In the genomic region with DNA sequence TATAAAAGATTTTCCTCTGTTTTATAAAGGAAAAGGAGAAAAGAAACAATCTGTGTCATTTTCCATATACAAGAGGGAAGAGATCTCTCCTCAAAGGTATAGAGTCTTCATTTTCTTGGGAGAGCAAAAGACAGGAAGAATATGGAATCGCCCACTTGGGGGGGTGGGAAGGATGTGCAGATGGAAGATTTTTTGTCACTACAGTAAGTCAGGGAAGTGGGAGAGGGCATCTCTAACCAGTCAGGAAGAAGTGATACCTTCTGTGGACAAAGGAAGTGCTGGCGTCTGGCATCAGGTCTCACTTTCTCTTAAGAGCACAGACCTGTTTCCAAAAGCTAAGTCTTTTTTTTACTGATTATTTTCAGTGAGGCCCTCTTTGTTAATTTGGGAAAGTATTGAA, we compare ENCODE assay signal across 9 cellular contexts. TPM values are rescaled to one million over a fixed set of nuclear protein-coding genes. Genes with fewer than 3 reads are reported as not detected.
A peak's percentile ranks its signal among the peaks of the same experiment; 100 is the strongest.
DNase-seq lines count a peak whose midpoint lies in the region; ATAC-seq and TF ChIP-seq lines count a peak whose summit lies in the region.
"Had no signal": no experiment of that assay in that cellular context is flagged by ENCODE, and none has a peak within 500 bp of the region (broad histone marks: within the 10 kb centered on the region; RNA-seq: fewer than 3 reads in every experiment).

No MANE protein-coding gene starts in this region.

- H3K4me3 ChIP-seq in AG04450 (ENCODE audit: low read depth, low read length) (peak overlapping the region; percentile 87), HAP-1 (peak overlapping the region; percentile 91), lower lobe of right lung (peak overlapping the region; percentile 99)

- in situ Hi-C loops in HAP-1 (cut with MboI; ENCODE audit: low sequenced_read_pairs) = no loop called here

- peaks cover 43% of the 10 kb centered on the region for H3K4me1 Mint-ChIP-seq in activated naive CD8-positive, alpha-beta T cell treated with anti-CD3 and anti-CD28 coated beads, Interleukin-2, amount 50 U/mL, for 24 hours

- H3K36me3 ChIP-seq in HAP-1 (replicated peaks) (peaks cover 5% of the 10 kb centered on the region), lower lobe of right lung (no peaks in the 10 kb centered on the region)

- no peaks in the 10 kb centered on the region for H3K9me3 Mint-ChIP-seq in activated naive CD8-positive, alpha-beta T cell treated with anti-CD3 and anti-CD28 coated beads, Interleukin-2, amount 50 U/mL, for 24 hours

- CTCF ChIA-PET in AG04450 (lab: Charles Lee) = interaction anchor here (0.6 to 1.2 kb wide), 4 partner anchors 20 to 222 kb away, joined by 3 to 4 read pairs (median 3); no protein-coding TSS in a partner anchor

- H3K27me3 Mint-ChIP-seq in activated naive CD8-positive, alpha-beta T cell treated with anti-CD3 and anti-CD28 coated beads, Interleukin-2, amount 50 U/mL, for 24 hours = peaks cover 1% of the 10 kb centered on the region

- H3K4me1 ChIP-seq in HAP-1 (peaks cover 28% of the 10 kb centered on the region), lower lobe of right lung (peaks cover 32% of the 10 kb centered on the region)

- peak overlapping the region; percentile 97 for H3K4me3 Mint-ChIP-seq in activated naive CD8-positive, alpha-beta T cell treated with anti-CD3 and anti-CD28 coated beads, Interleukin-2, amount 50 U/mL, for 24 hours

- peak overlapping the region; percentile 95 for H3K27ac Mint-ChIP-seq in activated naive CD8-positive, alpha-beta T cell treated with anti-CD3 and anti-CD28 coated beads, Interleukin-2, amount 50 U/mL, for 24 hours

- TF ChIP-seq CTCF in AG04450 (IDR thresholded peaks at IDR 0.05; ENCODE audit: low read depth, low read length) (no peak), lower lobe of right lung (IDR thresholded peaks at IDR 0.05) (no peak)

- peaks cover 15% of the 10 kb centered on the region for H3K36me3 Mint-ChIP-seq in activated naive CD8-positive, alpha-beta T cell treated with anti-CD3 and anti-CD28 coated beads, Interleukin-2, amount 50 U/mL, for 24 hours (ENCODE audit: low read depth)

- no peak for ATAC-seq in activated naive CD8-positive, alpha-beta T cell treated with anti-CD3 and anti-CD28 coated beads, Interleukin-2, amount 50 U/mL, for 24 hours
- ATAC-seq in lower lobe of right lung (no peak), GM21737 (IDR thresholded peaks at IDR 0.05; ENCODE audit: unreplicated experiment) (no peak), GM19351 (IDR thresholded peaks at IDR 0.05; ENCODE audit: unreplicated experiment) (no peak)

- intact Hi-C loops in lower lobe of right lung (cut with DNase I) = no loop called here

- H3K27ac ChIP-seq in AG04450 (ENCODE audit: low read depth, low read length) (no peak overlapping the region), lower lobe of right lung (no peak overlapping the region)

- no peak for DNase-seq in AG04450 (ENCODE audit: low read depth, low spot score)
- DNase-seq in HAP-1 (ENCODE audit: low spot score in 2 of 2) = no peak
- no peak for DNase-seq in activated naive CD8-positive, alpha-beta T cell treated with anti-CD3 and anti-CD28 coated beads, Interleukin-2, amount 50 U/mL, for 24 hours
- DNase-seq in lower lobe of right lung = no peak
- no peak for DNase-seq in DMS153 (lab: John Stamatoyannopoulos, UW)
- no peak for DNase-seq in activated CD4-positive, CD25-positive, alpha-beta regulatory T cell treated with anti-CD3 and anti-CD28 coated beads, Interleukin-2, amount 50 U/mL, for 72 hours
- DNase-seq: stimulated activated CD4-positive, alpha-beta T cell treated with anti-CD3 and anti-CD28 coated beads, Interleukin-15, amount 100 ng/mL, for 24 hours had no signal

- H3K27me3 ChIP-seq in AG04450 (ENCODE audit: control insufficient read depth, insufficient read depth, low read length) = no peaks in the 10 kb centered on the region
- H3K27me3 ChIP-seq in HAP-1 (ENCODE audit: low read depth) = no peaks in the 10 kb centered on the region
- no peaks in the 10 kb centered on the region for H3K27me3 ChIP-seq in lower lobe of right lung (ENCODE audit: low read depth)

- H3K9me3 ChIP-seq in AG04450 (ENCODE audit: control insufficient read depth, insufficient read depth, low read length) = no peaks in the 10 kb centered on the region
- no peaks in the 10 kb centered on the region for H3K9me3 ChIP-seq in HAP-1
- H3K9me3 ChIP-seq in lower lobe of right lung = no peaks in the 10 kb centered on the region

- POLR2A ChIA-PET in AG04450 (lab: Yijun Ruan, JAX) = no interaction called here

RNA-seq across cellular contexts. Expression of gene PRR14L, which starts 1.4 kb away (rescaled TPM):
- 14.9 and 16.3 TPM in 2 replicates for polyA plus RNA-seq in AG04450 (2011; rRNA removed)
- 64.9 and 71.7 TPM in 2 replicates for polyA minus RNA-seq in AG04450 (2011; rRNA and poly(A)+ RNA removed)
- 57.9 TPM for total RNA-seq in lower lobe of right lung

RNA-seq across cellular contexts. Expression of gene DEPDC5, which starts 5.3 kb away (rescaled TPM):
- polyA plus RNA-seq in AG04450 (2011; rRNA removed) = 9.4 and 14.3 TPM in 2 replicates
- 25.7 and 28.4 TPM in 2 replicates for polyA minus RNA-seq in AG04450 (2011; rRNA and poly(A)+ RNA removed)
- 29.0 TPM for total RNA-seq in lower lobe of right lung
